8 cellular contexts compared by ENCODE assay signal in genomic region chr11:119709638-119710346, GRCh38. TPM values are rescaled to one million over a fixed set of nuclear protein-coding genes. Genes with fewer than 3 reads are reported as not detected.
DNase-seq lines count a peak whose midpoint lies in the region; ATAC-seq and TF ChIP-seq lines count a peak whose summit lies in the region.

No MANE protein-coding gene starts in this region.

- DNase-seq in DMS53 (lab: John Stamatoyannopoulos, UW) = peak; percentile 53
- no peak for DNase-seq in DMS53 treated with DMSO at 0.1 percent for 48 hours (lab: John Stamatoyannopoulos, UW; ENCODE audit: unreplicated experiment)
- peak; percentile 77 for DNase-seq in NT2/D1 (ENCODE audit: low read depth, low spot score)
- DNase-seq in fibroblast of villous mesenchyme (ENCODE audit: low read depth) = peak; percentile 61
- DNase-seq in stimulated activated naive B cell treated with anti-CD40 and anti-IgM and Interleukin-4, amounts not matched to agents 10 μg/mL and 1 μg/mL and 100 μg/mL, for 72 hours = no peak
- DNase-seq in mesenteric fat pad (ENCODE audit: low spot score) = no peak

- H3K36me3 ChIP-seq in NT2/D1 (ENCODE audit: insufficient read depth, insufficient read length, low read length) = peaks cover 5% of the 10 kb centered on the region

- H3K4me3 Mint-ChIP-seq in stimulated activated naive B cell treated with anti-CD40 and anti-IgM and Interleukin-4, amounts not matched to agents 10 μg/mL and 1 μg/mL and 100 μg/mL, for 72 hours = peak overlapping the region; percentile 3 to 5

- no peak overlapping the region for H3K27ac Mint-ChIP-seq in stimulated activated naive B cell treated with anti-CD40 and anti-IgM and Interleukin-4, amounts not matched to agents 10 μg/mL and 1 μg/mL and 100 μg/mL, for 72 hours

- TF ChIP-seq CTCF in fibroblast of villous mesenchyme (IDR thresholded peaks at IDR 0.05; ENCODE audit: insufficient read depth, low read depth, low read length) = no peak

- H3K27me3 Mint-ChIP-seq in stimulated activated naive B cell treated with anti-CD40 and anti-IgM and Interleukin-4, amounts not matched to agents 10 μg/mL and 1 μg/mL and 100 μg/mL, for 72 hours = peaks cover 19 to 20% of the 10 kb centered on the region in 2 donors

- ATAC-seq in stimulated activated naive B cell treated with anti-CD40 and anti-IgM and Interleukin-4, amounts not matched to agents 10 μg/mL and 1 μg/mL and 100 μg/mL, for 72 hours (replicated peaks) = peak; percentile 66 to 68
- ATAC-seq in HG03571 (IDR thresholded peaks at IDR 0.05; ENCODE audit: unreplicated experiment) (no peak), GM18502 (IDR thresholded peaks at IDR 0.05; ENCODE audit: poor library complexity, unreplicated experiment) (no peak)

- no peaks in the 10 kb centered on the region for H3K9me3 ChIP-seq in NT2/D1 (ENCODE audit: insufficient read depth, low read length)

- H3K9ac ChIP-seq in NT2/D1 (ENCODE audit: insufficient read length, low read depth) = no peak overlapping the region

- H3K27me3 ChIP-seq in NT2/D1 (ENCODE audit: insufficient read depth, insufficient read length) = no peaks in the 10 kb centered on the region

- peaks cover 5 to 12% of the 10 kb centered on the region in 2 donors for H3K4me1 Mint-ChIP-seq in stimulated activated naive B cell treated with anti-CD40 and anti-IgM and Interleukin-4, amounts not matched to agents 10 μg/mL and 1 μg/mL and 100 μg/mL, for 72 hours

- peaks cover 0 to 4% of the 10 kb centered on the region in 2 donors for H3K36me3 Mint-ChIP-seq in stimulated activated naive B cell treated with anti-CD40 and anti-IgM and Interleukin-4, amounts not matched to agents 10 μg/mL and 1 μg/mL and 100 μg/mL, for 72 hours

- no peaks in the 10 kb centered on the region for H3K9me3 Mint-ChIP-seq in stimulated activated naive B cell treated with anti-CD40 and anti-IgM and Interleukin-4, amounts not matched to agents 10 μg/mL and 1 μg/mL and 100 μg/mL, for 72 hours

- H3K4me3 ChIP-seq in NT2/D1 (ENCODE audit: insufficient read length, low read depth) (no peak overlapping the region), fibroblast of villous mesenchyme (ENCODE audit: low read depth, low read length) (peak overlapping the region; percentile 25)

- peaks cover 18% of the 10 kb centered on the region for H3K4me1 ChIP-seq in NT2/D1 (ENCODE audit: insufficient read depth, insufficient read length)

RNA-seq across cellular contexts. Expression of gene NECTIN1, which starts 19.2 kb away (rescaled TPM):
- total RNA-seq in fibroblast of villous mesenchyme (3.9 and 4.8 TPM in 2 replicates), mesenteric fat pad (11.2 TPM)

Comparison
In these comparisons a context has a peak if more than half of its experiments do, and no peak if none do; other contexts are left out.
1. DNase-seq: peak in DMS53 (single experiment), NT2/D1 (single experiment) and fibroblast of villous mesenchyme (single experiment); none in DMS53 treated with DMSO at 0.1 percent for 48 hours (single experiment), stimulated activated naive B cell treated with anti-CD40 and anti-IgM and Interleukin-4, amounts not matched to agents 10 μg/mL and 1 μg/mL and 100 μg/mL, for 72 hours (single experiment) and mesenteric fat pad (single experiment).
2. ATAC-seq: peak in stimulated activated naive B cell treated with anti-CD40 and anti-IgM and Interleukin-4, amounts not matched to agents 10 μg/mL and 1 μg/mL and 100 μg/mL, for 72 hours (2 of 2); none in HG03571 (single experiment) and GM18502 (single experiment).